ENCODE assay signal across 30 cellular contexts in genomic region chr14:33254342-33254741, GRCh38.
"Had no signal": no experiment of that assay in that cellular context is flagged by ENCODE, and none has a peak within 500 bp of the region (broad histone marks: within the 10 kb centered on the region; RNA-seq: fewer than 3 reads in every experiment).

No MANE protein-coding gene starts in this region.

- H3K9me3 ChIP-seq: adrenal gland, body of pancreas, esophagus squamous epithelium, gastroesophageal sphincter, heart right ventricle had no signal

- H3K4me1 Mint-ChIP-seq: activated B cell treated with CpG ODN at 0.5 μM for 24 hours; activated CD4-positive, alpha-beta T cell treated with anti-CD3 and anti-CD28 coated beads for 36 hours; activated CD4-positive, alpha-beta T cell treated with anti-CD3 and anti-CD28 coated beads, Interleukin-2, amount 10 ng/mL, durations not matched to agents 24 days and 14 days; activated CD8-positive, alpha-beta memory T cell treated with anti-CD3 and anti-CD28 coated beads, Interleukin-2, amount 10 ng/mL, durations not matched to agents 7 days and 5 days; activated naive CD4-positive, alpha-beta T cell treated with anti-CD3 and anti-CD28 coated beads, Interleukin-2, amount 50 U/mL, for 24 hours; activated naive CD8-positive, alpha-beta T cell treated with anti-CD3 and anti-CD28 coated beads for 36 hours; activated naive CD8-positive, alpha-beta T cell treated with anti-CD3 and anti-CD28 coated beads, Interleukin-2, amount 50 U/mL, for 24 hours had no signal

- H3K36me3 Mint-ChIP-seq: activated CD4-positive, alpha-beta memory T cell treated with anti-CD3 and anti-CD28 coated beads for 36 hours; activated CD8-positive, alpha-beta memory T cell treated with anti-CD3 and anti-CD28 coated beads, Interleukin-2, amount 10 ng/mL, durations not matched to agents 7 days and 5 days; activated naive CD4-positive, alpha-beta T cell treated with anti-CD3 and anti-CD28 coated beads, Interleukin-2, amount 50 U/mL, for 24 hours; activated naive CD8-positive, alpha-beta T cell treated with anti-CD3 and anti-CD28 coated beads for 36 hours had no signal

- H3K4me3 Mint-ChIP-seq: activated B cell treated with CpG ODN at 0.5 μM for 24 hours; activated CD4-positive, alpha-beta memory T cell treated with anti-CD3 and anti-CD28 coated beads for 36 hours; activated CD4-positive, alpha-beta T cell treated with anti-CD3 and anti-CD28 coated beads for 36 hours; activated CD4-positive, alpha-beta T cell treated with anti-CD3 and anti-CD28 coated beads, Interleukin-2, amount 10 ng/mL, durations not matched to agents 24 days and 14 days; activated CD8-positive, alpha-beta memory T cell treated with anti-CD3 and anti-CD28 coated beads, Interleukin-2, amount 10 ng/mL, durations not matched to agents 7 days and 5 days; activated CD8-positive, alpha-beta T cell treated with anti-CD3 and anti-CD28 coated beads, Interleukin-2, amount 10 ng/mL, durations not matched to agents 7 days and 5 days; activated naive CD4-positive, alpha-beta T cell treated with anti-CD3 and anti-CD28 coated beads for 36 hours; activated naive CD4-positive, alpha-beta T cell treated with anti-CD3 and anti-CD28 coated beads, Interleukin-2, amount 50 U/mL, for 24 hours; activated naive CD8-positive, alpha-beta T cell treated with anti-CD3 and anti-CD28 coated beads for 36 hours; activated naive CD8-positive, alpha-beta T cell treated with anti-CD3 and anti-CD28 coated beads, Interleukin-2, amount 50 U/mL, for 24 hours; activated T-helper 1 cell treated with anti-CD3 and anti-CD28 coated beads, Interleukin-12 subunit alpha, Interleukin-12 subunit beta, Interleukin-2, Interleukin-4 antibody, amounts not matched to agents 30 ng/mL and 10 ng/mL and 1 ng/mL, durations not matched to agents 14 hours and 24 hours and 36 hours had no signal

- H3K27ac Mint-ChIP-seq: activated B cell treated with CpG ODN at 0.5 μM for 24 hours; activated CD4-positive, alpha-beta memory T cell treated with anti-CD3 and anti-CD28 coated beads for 36 hours; activated CD4-positive, alpha-beta T cell treated with anti-CD3 and anti-CD28 coated beads for 36 hours; activated CD4-positive, alpha-beta T cell treated with anti-CD3 and anti-CD28 coated beads, Interleukin-2, amount 10 ng/mL, durations not matched to agents 24 days and 14 days; activated CD8-positive, alpha-beta memory T cell treated with anti-CD3 and anti-CD28 coated beads, Interleukin-2, amount 10 ng/mL, durations not matched to agents 7 days and 5 days; activated CD8-positive, alpha-beta T cell treated with anti-CD3 and anti-CD28 coated beads, Interleukin-2, amount 10 ng/mL, durations not matched to agents 7 days and 5 days; activated naive CD4-positive, alpha-beta T cell treated with anti-CD3 and anti-CD28 coated beads for 36 hours; activated naive CD4-positive, alpha-beta T cell treated with anti-CD3 and anti-CD28 coated beads, Interleukin-2, amount 50 U/mL, for 24 hours; activated naive CD8-positive, alpha-beta T cell treated with anti-CD3 and anti-CD28 coated beads for 36 hours; activated naive CD8-positive, alpha-beta T cell treated with anti-CD3 and anti-CD28 coated beads, Interleukin-2, amount 50 U/mL, for 24 hours; activated T-helper 1 cell treated with anti-CD3 and anti-CD28 coated beads, Interleukin-12 subunit alpha, Interleukin-12 subunit beta, Interleukin-2, Interleukin-4 antibody, amounts not matched to agents 30 ng/mL and 10 ng/mL and 1 ng/mL, durations not matched to agents 14 hours and 24 hours and 36 hours; activated T-helper 2 cell treated with anti-CD3 and anti-CD28 coated beads, Interferon-gamma antibody, Interleukin-2, Interleukin-4, amounts not matched to agents 10 μg/mL and 5 μg/mL and 100 μg/mL, durations not matched to agents 14 hours and 24 hours and 36 hours had no signal

- H3K4me3 ChIP-seq: adrenal gland, body of pancreas, esophagus squamous epithelium, gastroesophageal sphincter, heart right ventricle, hepatocyte had no signal

- H3K36me3 ChIP-seq: adrenal gland, esophagus squamous epithelium, gastroesophageal sphincter, heart right ventricle, WERI-Rb-1 had no signal

- H3K27ac ChIP-seq: adrenal gland, body of pancreas, epithelial cell of prostate, esophagus squamous epithelium, gastroesophageal sphincter, heart right ventricle, hepatocyte, WERI-Rb-1 had no signal

- H3K27me3 ChIP-seq: adrenal gland, body of pancreas, esophagus squamous epithelium, gastroesophageal sphincter, heart right ventricle, hepatocyte had no signal

- DNase-seq: activated B cell treated with CpG ODN at 0.5 μM for 24 hours; activated CD4-positive, alpha-beta memory T cell treated with anti-CD3 and anti-CD28 coated beads for 36 hours; activated CD4-positive, alpha-beta T cell treated with anti-CD3 and anti-CD28 coated beads for 36 hours; activated CD4-positive, alpha-beta T cell treated with anti-CD3 and anti-CD28 coated beads, Interleukin-2, amount 10 ng/mL, durations not matched to agents 24 days and 14 days; activated CD8-positive, alpha-beta memory T cell treated with anti-CD3 and anti-CD28 coated beads, Interleukin-2, amount 10 ng/mL, durations not matched to agents 7 days and 5 days; activated CD8-positive, alpha-beta memory T cell treated with anti-CD3 and anti-CD28 coated beads, Interleukin-2, amount 50 U/mL, for 4 hours; activated CD8-positive, alpha-beta T cell treated with anti-CD3 and anti-CD28 coated beads, Interleukin-2, amount 10 ng/mL, durations not matched to agents 7 days and 5 days; activated effector memory CD4-positive, alpha-beta T cell treated with anti-CD3 and anti-CD28 coated beads, Interleukin-2, amount 50 U/mL, for 16 hours; activated naive CD4-positive, alpha-beta T cell treated with anti-CD3 and anti-CD28 coated beads for 36 hours; activated naive CD8-positive, alpha-beta T cell treated with anti-CD3 and anti-CD28 coated beads for 36 hours; activated naive CD8-positive, alpha-beta T cell treated with anti-CD3 and anti-CD28 coated beads, Interleukin-2, amount 50 U/mL, for 24 hours; activated T-cell treated with anti-CD3 and anti-CD28 coated beads, Interleukin-2, amount 50 U/mL, for 1 hour; activated T-cell treated with anti-CD3 and anti-CD28 coated beads, Interleukin-2, amount 50 U/mL, for 48 hours; adrenal gland; amygdala; aorta; body of pancreas; caudate nucleus; cortex of kidney; effector CD4-positive, alpha-beta T cell; esophagus squamous epithelium; T1000; WERI-Rb-1 had no signal

- H3K4me1 ChIP-seq: adrenal gland, body of pancreas, esophagus squamous epithelium, gastroesophageal sphincter had no signal

- H3K9me3 Mint-ChIP-seq: activated B cell treated with CpG ODN at 0.5 μM for 24 hours; activated CD4-positive, alpha-beta memory T cell treated with anti-CD3 and anti-CD28 coated beads for 36 hours; activated naive CD4-positive, alpha-beta T cell treated with anti-CD3 and anti-CD28 coated beads for 36 hours; activated naive CD8-positive, alpha-beta T cell treated with anti-CD3 and anti-CD28 coated beads for 36 hours; activated naive CD8-positive, alpha-beta T cell treated with anti-CD3 and anti-CD28 coated beads, Interleukin-2, amount 50 U/mL, for 24 hours had no signal

- H3K27me3 Mint-ChIP-seq: activated B cell treated with CpG ODN at 0.5 μM for 24 hours; activated CD4-positive, alpha-beta memory T cell treated with anti-CD3 and anti-CD28 coated beads for 36 hours; activated CD4-positive, alpha-beta T cell treated with anti-CD3 and anti-CD28 coated beads for 36 hours; activated CD4-positive, alpha-beta T cell treated with anti-CD3 and anti-CD28 coated beads, Interleukin-2, amount 10 ng/mL, durations not matched to agents 24 days and 14 days; activated CD8-positive, alpha-beta memory T cell treated with anti-CD3 and anti-CD28 coated beads, Interleukin-2, amount 10 ng/mL, durations not matched to agents 7 days and 5 days; activated naive CD4-positive, alpha-beta T cell treated with anti-CD3 and anti-CD28 coated beads, Interleukin-2, amount 50 U/mL, for 24 hours; activated naive CD8-positive, alpha-beta T cell treated with anti-CD3 and anti-CD28 coated beads for 36 hours; activated naive CD8-positive, alpha-beta T cell treated with anti-CD3 and anti-CD28 coated beads, Interleukin-2, amount 50 U/mL, for 24 hours had no signal
